ENCODE assay signal across 14 cellular contexts in genomic region chr6:47182291-47182957, GRCh38.
"Had no signal": no experiment of that assay in that cellular context is flagged by ENCODE, and none has a peak within 500 bp of the region (broad histone marks: within the 10 kb centered on the region; RNA-seq: fewer than 3 reads in every experiment).

No MANE protein-coding gene starts in this region.

- DNase-seq: activated CD4-positive, alpha-beta T cell treated with anti-CD3 and anti-CD28 coated beads for 1 hour; activated CD4-positive, alpha-beta T cell treated with anti-CD3 and anti-CD28 coated beads, Interleukin-2, amount 50 U/mL, for 48 hours; activated CD8-positive, alpha-beta memory T cell treated with anti-CD3 and anti-CD28 coated beads, Interleukin-2, amount 10 ng/mL, durations not matched to agents 7 days and 5 days; activated effector memory CD4-positive, alpha-beta T cell treated with anti-CD3 and anti-CD28 coated beads, Interleukin-2, amount 50 U/mL, for 16 hours; activated T-cell treated with anti-CD3 and anti-CD28 coated beads, Interleukin-2, amount 50 U/mL, for 24 hours; amygdala; brain microvascular endothelial cell; dorsolateral prefrontal cortex; foreskin fibroblast; glutamatergic neuron; SW 1271 had no signal

- H3K27me3 ChIP-seq: brain microvascular endothelial cell, esophagus muscularis mucosa, tibial nerve had no signal

- H3K4me1 ChIP-seq: esophagus muscularis mucosa, tibial nerve had no signal

- H3K36me3 ChIP-seq: brain microvascular endothelial cell, esophagus muscularis mucosa, tibial nerve had no signal

- H3K27ac ChIP-seq: brain microvascular endothelial cell, dorsolateral prefrontal cortex, esophagus muscularis mucosa, tibial nerve had no signal

- H3K4me3 ChIP-seq: dorsolateral prefrontal cortex, esophagus muscularis mucosa, tibial nerve had no signal

- ATAC-seq: activated CD8-positive, alpha-beta memory T cell treated with anti-CD3 and anti-CD28 coated beads, Interleukin-2, amount 10 ng/mL, durations not matched to agents 7 days and 5 days; left lobe of liver had no signal

- H3K9me3 ChIP-seq: esophagus muscularis mucosa, tibial nerve had no signal
